Comparison of ENCODE assay signal across 10 cellular contexts in the genomic region with DNA sequence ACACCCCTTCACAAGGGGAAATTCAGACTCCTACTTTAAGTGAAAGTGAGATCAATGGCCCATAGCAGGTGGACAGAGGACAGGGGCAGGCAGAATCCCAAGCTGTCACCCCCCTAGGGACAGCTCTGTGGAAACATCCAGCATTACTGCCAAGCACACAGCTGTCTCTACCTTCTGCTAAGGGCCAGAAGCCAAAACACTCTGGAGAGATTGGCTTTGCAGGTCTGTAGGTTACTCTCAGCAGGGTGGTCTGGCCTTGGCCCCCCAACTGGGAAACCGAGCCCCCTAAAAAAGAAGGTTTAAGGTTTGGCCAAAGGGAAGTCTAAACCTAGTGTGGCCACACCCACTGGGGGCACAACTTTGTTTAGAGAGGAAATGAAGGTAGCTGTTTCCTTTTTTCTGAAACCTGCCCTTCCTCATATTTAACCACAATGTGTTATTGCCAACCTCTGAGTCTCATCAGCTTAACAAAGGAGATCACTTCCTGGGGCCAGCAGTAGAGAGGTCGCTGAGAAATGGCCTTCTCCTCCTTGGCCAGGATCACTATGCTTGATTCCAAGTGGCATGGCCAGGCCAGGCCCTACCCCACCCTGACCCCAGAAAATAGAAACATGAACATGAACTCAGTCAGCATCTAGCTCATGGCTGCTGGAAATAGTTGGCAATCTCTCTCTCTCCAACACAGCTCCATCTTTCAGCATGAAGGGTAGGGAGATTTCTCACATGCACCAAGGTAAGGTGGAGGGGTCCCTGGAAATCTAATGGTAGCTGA. TPM values are rescaled to one million over a fixed set of nuclear protein-coding genes. Genes with fewer than 3 reads are reported as not detected.
DNase-seq lines count a peak whose midpoint lies in the region; ATAC-seq and TF ChIP-seq lines count a peak whose summit lies in the region.
"Had no signal": no experiment of that assay in that cellular context is flagged by ENCODE, and none has a peak within 500 bp of the region (broad histone marks: within the 10 kb centered on the region; RNA-seq: fewer than 3 reads in every experiment).

No MANE protein-coding gene starts in this region.

- H3K4me3 ChIP-seq in dorsolateral prefrontal cortex: no peak overlapping the region
- H3K4me3 ChIP-seq: MG63 had no signal

- H3K36me3 Mint-ChIP-seq in CD14-positive monocyte (peaks cover 42 to 58% of the 10 kb centered on the region in 2 donors), mesothelial cell of epicardium (peaks cover 24% of the 10 kb centered on the region)
- peaks cover 9% of the 10 kb centered on the region for H3K36me3 Mint-ChIP-seq in activated CD4-positive, alpha-beta memory T cell treated with anti-CD3 and anti-CD28 coated beads for 36 hours

- peaks cover 30% of the 10 kb centered on the region for H3K4me1 Mint-ChIP-seq in CD14-positive monocyte
- peaks cover 54% of the 10 kb centered on the region for H3K4me1 Mint-ChIP-seq in activated CD4-positive, alpha-beta memory T cell treated with anti-CD3 and anti-CD28 coated beads for 36 hours (ENCODE audit: low read depth)
- peaks cover 4% of the 10 kb centered on the region for H3K4me1 Mint-ChIP-seq in mesothelial cell of epicardium

- H3K4me3 Mint-ChIP-seq in CD14-positive monocyte (peak overlapping the region in 1 of 2 donors; percentile 60), mesothelial cell of epicardium (no peak overlapping the region)
- H3K4me3 Mint-ChIP-seq in activated CD4-positive, alpha-beta memory T cell treated with anti-CD3 and anti-CD28 coated beads for 36 hours: peak overlapping the region; percentile 35

- H3K27ac Mint-ChIP-seq in CD14-positive monocyte: peak overlapping the region; percentile 71 to 88 (median 84)
- H3K27ac Mint-ChIP-seq in activated CD4-positive, alpha-beta memory T cell treated with anti-CD3 and anti-CD28 coated beads for 36 hours: peak overlapping the region; percentile 94
- H3K27ac Mint-ChIP-seq in mesothelial cell of epicardium: no peak overlapping the region

- CTCF ChIA-PET in activated CD4-positive, alpha-beta memory T cell treated with anti-CD3 and anti-CD28 coated beads for 36 hours (lab: Charles Lee): interaction anchor here (0.7 to 3.9 kb wide), 7 partner anchors 8 to 307 kb away, joined by 3 to 24 read pairs (median 3); no protein-coding TSS in a partner anchor

- intact Hi-C loops in CD14-positive monocyte (cut with micrococcal nuclease) (no loop called here), left colon (cut with DNase I, micrococcal nuclease) (no loop called here), dorsolateral prefrontal cortex (cut with DNase I) (no loop called here)
- intact Hi-C loops in activated CD4-positive, alpha-beta memory T cell treated with anti-CD3 and anti-CD28 coated beads for 36 hours (cut with micrococcal nuclease): loop anchor here (2.0 kb wide), 1 partner anchor 31 kb away; a partner anchor contains a TSS

- TF ChIP-seq CTCF in CD14-positive monocyte (IDR thresholded peaks at IDR 0.05): no peak
- TF ChIP-seq CTCF in dorsolateral prefrontal cortex (IDR thresholded peaks at IDR 0.05 in 54 of 56, conservative IDR thresholded peaks at IDR 0.05 in 2 of 56; ENCODE audit: low read depth in 1 of 56, partially characterized antibody in 56 of 56): no peak
- no peak for TF ChIP-seq CTCF in mesothelial cell of epicardium (IDR thresholded peaks at IDR 0.05; ENCODE audit: unreplicated experiment)

- peaks cover 0 to 7% (median 1%) of the 10 kb centered on the region in 3 donors for H3K27me3 Mint-ChIP-seq in CD14-positive monocyte (ENCODE audit: low read depth in 3 of 3)
- no peaks in the 10 kb centered on the region for H3K27me3 Mint-ChIP-seq in activated CD4-positive, alpha-beta memory T cell treated with anti-CD3 and anti-CD28 coated beads for 36 hours
- no peaks in the 10 kb centered on the region for H3K27me3 Mint-ChIP-seq in mesothelial cell of epicardium (ENCODE audit: low read depth)

- DNase-seq in CD14-positive monocyte (ENCODE audit: low spot score) (no peak), Kasumi-1 (lab: John Stamatoyannopoulos, UW) (peak; percentile 42 to 60), left colon (peak in 1 of 2 donors; percentile 35), NCI-H2196 (lab: John Stamatoyannopoulos, UW; ENCODE audit: unreplicated experiment) (no peak), dorsolateral prefrontal cortex (no peak), mesothelial cell of epicardium (ENCODE audit: low spot score in 2 of 2, unreplicated experiment in 2 of 2) (no peak), iPS-NIHi7 (ENCODE audit: extremely low spot score) (no peak)
- DNase-seq in activated CD4-positive, alpha-beta memory T cell treated with anti-CD3 and anti-CD28 coated beads for 36 hours: peak; percentile 35
- DNase-seq: EL, MG63 had no signal

- H3K27me3 ChIP-seq in dorsolateral prefrontal cortex: no peaks in the 10 kb centered on the region
- H3K27me3 ChIP-seq: MG63 had no signal

- peak overlapping the region in 5 of 59 donors; percentile 4 to 30 (median 22) for H3K27ac ChIP-seq in dorsolateral prefrontal cortex

- POLR2A ChIA-PET in activated CD4-positive, alpha-beta memory T cell treated with anti-CD3 and anti-CD28 coated beads for 36 hours (lab: Charles Lee): interaction anchor here (0.7 to 1.7 kb wide), 4 partner anchors 7 to 28 kb away, joined by 3 to 5 read pairs (median 4); no protein-coding TSS in a partner anchor

- H3K9me3 Mint-ChIP-seq in CD14-positive monocyte (no peaks in the 10 kb centered on the region), mesothelial cell of epicardium (no peaks in the 10 kb centered on the region)
- no peaks in the 10 kb centered on the region for H3K9me3 Mint-ChIP-seq in activated CD4-positive, alpha-beta memory T cell treated with anti-CD3 and anti-CD28 coated beads for 36 hours

- ATAC-seq in left colon: peak; percentile 24

RNA-seq across cellular contexts. Expression of a gene that starts 25.9 kb away (rescaled TPM):
- polyA plus RNA-seq in CD14-positive monocyte: under 1 TPM in 1 of 2 donors, not detected in 1; 0.12 TPM
- under 1 TPM; 0.43 to 0.70 TPM for total RNA-seq in activated CD4-positive, alpha-beta memory T cell treated with anti-CD3 and anti-CD28 coated beads for 36 hours
- 1 to 10 TPM; 1.8 to 3.2 TPM for total RNA-seq in left colon
- 1 to 10 TPM; 1.9 to 7.0 (median 4.2) TPM for total RNA-seq in dorsolateral prefrontal cortex
- total RNA-seq in mesothelial cell of epicardium: 45.7 to 47.2 TPM (median 46.8 TPM) in 3 replicates

RNA-seq across cellular contexts. Expression of a gene that starts 32.1 kb away (rescaled TPM):
- 1 to 10 TPM; 7.8 to 9.2 TPM for polyA plus RNA-seq in CD14-positive monocyte
- 10 to 100 TPM; 23.3 to 25.5 TPM for total RNA-seq in activated CD4-positive, alpha-beta memory T cell treated with anti-CD3 and anti-CD28 coated beads for 36 hours
- 10 to 100 TPM; 12.3 to 14.2 TPM for total RNA-seq in left colon
- total RNA-seq in dorsolateral prefrontal cortex: 10 to 100 TPM; 37.2 to 75.3 (median 54.7) TPM
- 58.4 to 60.3 TPM (median 59.9 TPM) in 3 replicates for total RNA-seq in mesothelial cell of epicardium

RNA-seq across cellular contexts. Expression of a gene that starts 43.9 kb away (rescaled TPM):
- polyA plus RNA-seq in CD14-positive monocyte: 10 to 100 TPM; 10.0 to 17.8 TPM
- 10 to 100 TPM; 93.3 to 97.4 TPM for total RNA-seq in activated CD4-positive, alpha-beta memory T cell treated with anti-CD3 and anti-CD28 coated beads for 36 hours
- 10 to 100 TPM; 85.3 to 91.2 TPM for total RNA-seq in left colon
- total RNA-seq in dorsolateral prefrontal cortex: 100 to 1,000 TPM in 79 of 120 experiments, 10 to 100 TPM in 41; 83.5 to 133 (median 106) TPM
- 129 to 135 TPM (median 129 TPM) in 3 replicates for total RNA-seq in mesothelial cell of epicardium

Comparison
In these comparisons a context has a peak if more than half of its experiments do, and no peak if none do; other contexts are left out.
1. DNase-seq: peak in Kasumi-1 (2 of 2) and activated CD4-positive, alpha-beta memory T cell treated with anti-CD3 and anti-CD28 coated beads for 36 hours (single experiment); none in CD14-positive monocyte (single experiment), NCI-H2196 (single experiment), dorsolateral prefrontal cortex (0 of 10), mesothelial cell of epicardium (0 of 2) and iPS-NIHi7 (single experiment).